In genomic region chr5:982377-983237, GRCh38 we compare ENCODE assay signal across 10 cellular contexts. TPM values are rescaled to one million over a fixed set of nuclear protein-coding genes. Genes with fewer than 3 reads are reported as not detected.
A peak's percentile ranks its signal among the peaks of the same experiment; 100 is the strongest.
DNase-seq lines count a peak whose midpoint lies in the region; ATAC-seq and TF ChIP-seq lines count a peak whose summit lies in the region.
"Had no signal": no experiment of that assay in that cellular context is flagged by ENCODE, and none has a peak within 500 bp of the region (broad histone marks: within the 10 kb centered on the region; RNA-seq: fewer than 3 reads in every experiment).

No MANE protein-coding gene starts in this region.

- no peak overlapping the region for H3K4me3 Mint-ChIP-seq in endothelial cell (ENCODE audit: unreplicated experiment)
- no peak overlapping the region for H3K4me3 Mint-ChIP-seq in T-cell

- H3K4me1 ChIP-seq in prostate gland (replicated peaks), result no peaks in the 10 kb centered on the region

- no peak for ATAC-seq in GM19395 (IDR thresholded peaks at IDR 0.05; ENCODE audit: unreplicated experiment)
- no peak for ATAC-seq in T-cell (replicated peaks in 1 of 4)

- no peaks in the 10 kb centered on the region for H3K36me3 ChIP-seq in prostate gland

- H3K36me3 Mint-ChIP-seq in endothelial cell (ENCODE audit: low read depth, unreplicated experiment) (peaks cover 6% of the 10 kb centered on the region), T-cell (no peaks in the 10 kb centered on the region)

- H3K27ac Mint-ChIP-seq in endothelial cell (ENCODE audit: unreplicated experiment), result no peak overlapping the region
- no peak overlapping the region for H3K27ac Mint-ChIP-seq in T-cell

- peaks cover 6% of the 10 kb centered on the region for H3K27me3 Mint-ChIP-seq in endothelial cell (ENCODE audit: unreplicated experiment)
- peaks cover 10 to 25% of the 10 kb centered on the region in 2 donors for H3K27me3 Mint-ChIP-seq in T-cell

- intact Hi-C loops in prostate gland (cut with DNase I), result no loop called here

- WGBS in prostate gland, result 80% methylated on average over 27 of the region's 27 CpGs

- TF ChIP-seq CTCF in endothelial cell (IDR thresholded peaks at IDR 0.05; ENCODE audit: unreplicated experiment) (peak; percentile 40), prostate gland (IDR thresholded peaks at IDR 0.05) (no peak)

- H3K4me1 Mint-ChIP-seq in endothelial cell (ENCODE audit: unreplicated experiment) (peaks cover 19% of the 10 kb centered on the region), T-cell (peaks cover 7 to 18% (median 10%) of the 10 kb centered on the region in 3 donors)

- peak; percentile 41 for DNase-seq in DMS53 (lab: John Stamatoyannopoulos, UW)
- no peak for DNase-seq in DMS53 treated with DMSO at 0.1 percent for 48 hours (lab: John Stamatoyannopoulos, UW; ENCODE audit: unreplicated experiment)
- peak; percentile 45 to 46 for DNase-seq in NCI-H1930 (lab: John Stamatoyannopoulos, UW)
- DNase-seq in endothelial cell (ENCODE audit: low spot score), result peak; percentile 64
- peak; percentile 3 for DNase-seq in prostate gland (ENCODE audit: low spot score)
- no peak for DNase-seq in NCI-H2171 treated with DMSO at 0.1 percent for 48 hours (lab: John Stamatoyannopoulos, UW)
- DNase-seq in T-cell, result no peak
- DNase-seq: activated T-cell treated with anti-CD3 and anti-CD28 coated beads, Interleukin-2, amount 50 U/mL, for 48 hours; KG1 had no signal

- H3K27me3 ChIP-seq in prostate gland (replicated peaks; ENCODE audit: insufficient read depth), result no peaks in the 10 kb centered on the region

- no peaks in the 10 kb centered on the region for H3K9me3 ChIP-seq in prostate gland

- no peak overlapping the region for H3K4me3 ChIP-seq in prostate gland

- H3K9me3 Mint-ChIP-seq in endothelial cell (ENCODE audit: unreplicated experiment) (no peaks in the 10 kb centered on the region), T-cell (peaks cover 8 to 21% (median 14%) of the 10 kb centered on the region in 3 donors)

- TF ChIP-seq POLR2A in prostate gland (IDR thresholded peaks at IDR 0.05), result no peak

- CTCF ChIA-PET in T-cell (lab: Charles Lee), result no interaction called here

- no peak overlapping the region for H3K27ac ChIP-seq in prostate gland

- POLR2A ChIA-PET in T-cell (lab: Charles Lee), result no interaction called here

RNA-seq across cellular contexts. Expression of gene NKD2, which starts 26.0 kb away (rescaled TPM):
- total RNA-seq in endothelial cell (ENCODE audit: unreplicated experiment) (1.8 TPM), prostate gland (10 to 100 TPM in 1 of 2 donors, 1 to 10 TPM in 1; 2.9 to 22.1 TPM), T-cell (under 1 TPM in 2 of 5 donors, not detected in 3; 0.18 to 0.23 TPM)

Comparison
In these comparisons a context has a peak if more than half of its experiments do, and no peak if none do; other contexts are left out.
1. DNase-seq: peak in DMS53 (single experiment), NCI-H1930 (2 of 2), endothelial cell (single experiment) and prostate gland (single experiment); none in DMS53 treated with DMSO at 0.1 percent for 48 hours (single experiment), NCI-H2171 treated with DMSO at 0.1 percent for 48 hours (single experiment) and T-cell (0 of 34).